ENCODE assay signal across 19 cellular contexts in the genomic region with DNA sequence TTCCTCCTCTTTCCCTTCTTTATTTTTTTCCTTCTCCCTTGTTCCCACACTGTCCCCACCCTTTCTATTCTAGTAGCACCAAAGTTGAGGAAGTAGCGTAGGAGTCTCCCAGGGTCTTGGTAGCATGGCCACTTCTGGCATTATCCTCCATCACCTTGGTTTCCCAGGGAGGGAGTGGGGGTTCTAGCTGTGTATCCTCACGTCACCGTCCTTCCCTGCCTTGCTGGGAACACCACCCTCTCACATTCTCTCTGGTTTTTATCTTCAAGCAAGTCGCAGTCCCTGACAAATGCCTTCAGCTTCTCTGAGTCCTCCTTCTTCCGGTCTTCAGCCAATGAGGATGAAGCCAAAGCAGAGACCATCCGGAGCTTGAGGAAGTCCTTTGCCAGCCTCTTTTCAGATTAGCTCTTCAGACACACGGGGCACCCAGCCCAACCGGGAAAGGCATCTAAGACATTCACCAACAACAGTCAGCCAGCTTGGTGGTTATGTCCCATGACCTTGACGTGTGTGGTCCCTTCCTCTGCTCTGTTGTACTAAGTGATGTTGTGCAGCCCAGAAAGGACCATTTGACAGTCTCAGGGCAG. TPM values are rescaled to one million over a fixed set of nuclear protein-coding genes. Genes with fewer than 3 reads are reported as not detected.
"Had no signal": no experiment of that assay in that cellular context is flagged by ENCODE, and none has a peak within 500 bp of the region (broad histone marks: within the 10 kb centered on the region; RNA-seq: fewer than 3 reads in every experiment).

No MANE protein-coding gene starts in this region.

- H3K9me3 Mint-ChIP-seq: activated CD4-positive, alpha-beta memory T cell treated with anti-CD3 and anti-CD28 coated beads for 36 hours; activated naive CD4-positive, alpha-beta T cell treated with anti-CD3 and anti-CD28 coated beads, Interleukin-2, amount 50 U/mL, for 24 hours; effector memory CD8-positive, alpha-beta T cell; natural killer cell treated with Interleukin-12 subunit alpha and Interleukin-12 subunit beta and Interleukin-15 and Interleukin-18, amount 100 ng/mL, for 72 hours had no signal

- H3K27me3 Mint-ChIP-seq: activated naive CD4-positive, alpha-beta T cell treated with anti-CD3 and anti-CD28 coated beads, Interleukin-2, amount 50 U/mL, for 24 hours had no signal

- ATAC-seq: effector memory CD8-positive, alpha-beta T cell; lower lobe of right lung; natural killer cell treated with Interleukin-12 subunit alpha and Interleukin-12 subunit beta and Interleukin-15 and Interleukin-18, amount 100 ng/mL, for 72 hours; right cardiac atrium; T-helper 17 cell had no signal

- H3K4me1 ChIP-seq: prostate gland had no signal

- H3K27ac ChIP-seq: cardiac muscle cell, lower lobe of right lung, prostate gland, thoracic aorta, VCaP had no signal

- H3K27ac Mint-ChIP-seq: activated CD4-positive, alpha-beta memory T cell treated with anti-CD3 and anti-CD28 coated beads for 36 hours; activated naive CD4-positive, alpha-beta T cell treated with anti-CD3 and anti-CD28 coated beads, Interleukin-2, amount 50 U/mL, for 24 hours; effector memory CD8-positive, alpha-beta T cell had no signal

- H3K4me3 Mint-ChIP-seq: activated CD4-positive, alpha-beta memory T cell treated with anti-CD3 and anti-CD28 coated beads for 36 hours; activated naive CD4-positive, alpha-beta T cell treated with anti-CD3 and anti-CD28 coated beads, Interleukin-2, amount 50 U/mL, for 24 hours; effector memory CD8-positive, alpha-beta T cell; natural killer cell treated with Interleukin-12 subunit alpha and Interleukin-12 subunit beta and Interleukin-15 and Interleukin-18, amount 100 ng/mL, for 72 hours; T-helper 17 cell had no signal

- H3K4me3 ChIP-seq: cardiac muscle cell, lower lobe of right lung, prostate gland, thoracic aorta had no signal

- H3K27me3 ChIP-seq: cardiac muscle cell had no signal

- H3K9me3 ChIP-seq: lower lobe of right lung, prostate gland, thoracic aorta had no signal

- DNase-seq: activated CD4-positive, alpha-beta memory T cell treated with anti-CD3 and anti-CD28 coated beads for 36 hours; activated CD4-positive, CD25-positive, alpha-beta regulatory T cell treated with anti-CD3 and anti-CD28 coated beads, Interleukin-2, amount 50 U/mL, for 72 hours; activated effector memory CD4-positive, alpha-beta T cell treated with Interleukin-2 at 50 U/mL for 16 hours; activated T-cell treated with anti-CD3 and anti-CD28 coated beads, Interleukin-2, amount 50 U/mL, for 1 hour; amygdala; effector memory CD8-positive, alpha-beta T cell; foreskin melanocyte; glutamatergic neuron; lower lobe of right lung; occipital lobe; right cardiac atrium; T-helper 17 cell had no signal

- H3K36me3 Mint-ChIP-seq: activated CD4-positive, alpha-beta memory T cell treated with anti-CD3 and anti-CD28 coated beads for 36 hours; activated naive CD4-positive, alpha-beta T cell treated with anti-CD3 and anti-CD28 coated beads, Interleukin-2, amount 50 U/mL, for 24 hours; natural killer cell treated with Interleukin-12 subunit alpha and Interleukin-12 subunit beta and Interleukin-15 and Interleukin-18, amount 100 ng/mL, for 72 hours had no signal

- H3K36me3 ChIP-seq: cardiac muscle cell, lower lobe of right lung, prostate gland, thoracic aorta had no signal

- FAIRE-seq: keratinocyte had no signal

RNA-seq across cellular contexts. Expression of gene TIMP4, which starts 31.6 kb away (rescaled TPM):
- total RNA-seq: cardiac muscle cell; natural killer cell treated with Interleukin-12 subunit alpha and Interleukin-12 subunit beta and Interleukin-15 and Interleukin-18, amount 100 ng/mL, for 72 hours; T-helper 17 cell had no signal
